ENCODE assay signal across 23 cellular contexts in the genomic region with DNA sequence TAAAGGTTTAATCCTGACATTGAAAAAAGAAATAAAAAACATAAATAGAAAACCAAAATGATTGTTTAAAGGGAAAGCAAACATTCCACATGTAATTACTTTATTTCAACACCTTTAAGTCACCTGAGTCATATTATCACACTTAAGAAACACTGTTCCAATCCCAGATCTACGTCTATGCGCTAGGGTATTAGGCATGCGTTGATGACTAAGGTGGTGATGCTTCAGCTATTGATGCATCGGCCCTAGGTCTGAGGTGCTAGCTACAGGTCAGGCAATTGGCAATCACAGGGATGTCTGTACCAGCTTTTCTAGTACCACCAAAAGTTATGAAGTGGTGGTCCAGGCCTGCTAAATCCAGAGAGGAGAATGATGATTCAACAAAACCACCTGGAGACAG.
DNase-seq lines count a peak whose midpoint lies in the region; ATAC-seq, FAIRE-seq and TF ChIP-seq lines count a peak whose summit lies in the region.
"Had no signal": no experiment of that assay in that cellular context is flagged by ENCODE, and none has a peak within 500 bp of the region (broad histone marks: within the 10 kb centered on the region; RNA-seq: fewer than 3 reads in every experiment).

No MANE protein-coding gene starts in this region.

- TF ChIP-seq POLR2A in K562 (conservative IDR thresholded peaks at IDR 0.05) = no peak

- no peak overlapping the region for H3K27ac ChIP-seq in RWPE1
- H3K27ac ChIP-seq in K562 (ENCODE audit: extremely low read depth, low read depth, low read length) = no peak overlapping the region
- H3K27ac ChIP-seq in small intestine (ENCODE audit: low read depth in 1 of 2, low read length in 1 of 2) = no peak overlapping the region
- H3K27ac ChIP-seq: BLaER1 had no signal

- 32% methylated on average over 4 of the region's 4 CpGs for WGBS in K562 (ENCODE audit: insufficient coverage, low coverage, missing lambda C conversion rate)
- WGBS in small intestine, 3 donors = 91 to 97% (median 95%) methylated on average over 4 of the region's 4 CpGs

- H3K27me3 ChIP-seq in K562 (ENCODE audit: control insufficient read depth in 2 of 2, insufficient read depth in 2 of 2, low read length in 2 of 2) = no peaks in the 10 kb centered on the region
- H3K27me3 ChIP-seq in small intestine (ENCODE audit: control insufficient read depth in 2 of 2, insufficient read depth in 2 of 2, low read length in 2 of 2) = no peaks in the 10 kb centered on the region
- H3K27me3 ChIP-seq: BE2C, BLaER1 had no signal

- no peaks in the 10 kb centered on the region for H3K79me2 ChIP-seq in K562 (ENCODE audit: control insufficient read depth, insufficient read depth, low read length)

- no peaks in the 10 kb centered on the region for H3K4me1 ChIP-seq in K562 (replicated peaks in 1 of 2; ENCODE audit: control insufficient read depth in 2 of 2, insufficient read depth in 2 of 2, low read length in 2 of 2)
- H3K4me1 ChIP-seq in small intestine (ENCODE audit: control insufficient read depth in 2 of 2, insufficient read depth in 1 of 2, low read depth in 1 of 2, low read length in 1 of 2) = no peaks in the 10 kb centered on the region
- H3K4me1 ChIP-seq: BE2C, BLaER1 had no signal

- no peak for DNase-seq in D721Med (ENCODE audit: insufficient read length, low spot score)
- DNase-seq in RWPE1 (ENCODE audit: low spot score) = peak; percentile 57
- no peak for DNase-seq in K562 (ENCODE audit: extremely low read depth in 1 of 4, low spot score in 3 of 4)
- peak; percentile 83 for DNase-seq in epithelial cell of esophagus (ENCODE audit: low read depth)
- no peak for DNase-seq in small intestine
- no peak for DNase-seq in KG1 (lab: John Stamatoyannopoulos, UW)
- DNase-seq: 8988T; ACHN; BE2C; C1 segment of cervical spinal cord; CD4-positive, alpha-beta memory T cell; CD4-positive, CD25-positive, alpha-beta regulatory T cell; CD8-positive, alpha-beta memory T cell; COR-L47; DMS79 treated with DMSO at 0.1 percent for 48 hours; GF-D8 had no signal

- no peak overlapping the region for H2AFZ ChIP-seq in K562 (ENCODE audit: low read depth, low read length)

- H3K36me3 ChIP-seq in K562 (ENCODE audit: control insufficient read depth, insufficient read depth, low read length) (no peaks in the 10 kb centered on the region; the same call in 2 of the 3 replicates), small intestine (ENCODE audit: control insufficient read depth in 2 of 2, insufficient read depth in 2 of 2, low read length in 2 of 2) (peaks cover 0 to 2% of the 10 kb centered on the region in 2 donors)
- H3K36me3 ChIP-seq: BLaER1 had no signal

- no peak for TF ChIP-seq RAD21 in K562 (CRISPR knock-in tag; conservative IDR thresholded peaks at IDR 0.05 in 1 of 2, IDR thresholded peaks at IDR 0.05 in 1 of 2)

- CTCF ChIA-PET in RWPE1 (lab: Yijun Ruan, JAX) (interaction anchor here (0.6 kb wide), 3 partner anchors 44 to 983 kb away, joined by 3 to 4 read pairs (median 3); no protein-coding TSS in a partner anchor), K562 (lab: Yijun Ruan, JAX; ENCODE audit: low intra/inter-chr PET ratio) (no interaction called here)

- ATAC-seq in K562 = no peak
- ATAC-seq in GM21423 (IDR thresholded peaks at IDR 0.05; ENCODE audit: unreplicated experiment) = no peak
- ATAC-seq in GM18517 (IDR thresholded peaks at IDR 0.05; ENCODE audit: unreplicated experiment) = no peak

- in situ Hi-C loops in K562 (cut with MboI) = no loop called here

- intact Hi-C loops in K562 (cut with micrococcal nuclease) = no loop called here

- H3K4me3 ChIP-seq in K562 (no peak overlapping the region), epithelial cell of esophagus (ENCODE audit: low read length) (no peak overlapping the region), small intestine (ENCODE audit: low read depth in 1 of 2, low read length in 2 of 2) (no peak overlapping the region)
- H3K4me3 ChIP-seq: BLaER1 had no signal

- FAIRE-seq in D721Med (lab: Jason Lieb, UNC) (peak; percentile 56), K562 (lab: Jason Lieb, UNC) (no peak), small intestine (lab: Jason Lieb, UNC) (no peak)
- FAIRE-seq: A204.1, G401.6, GM12891, GM19239 had no signal

- no TSS peak for BruUV-seq in K562 (replicated peaks; lab: Mats Ljungman, UMichigan)

- H3K9me3 ChIP-seq in K562 (replicated peaks; ENCODE audit: control insufficient read depth, insufficient read depth, low read depth, low read length) = no peaks in the 10 kb centered on the region
- no peaks in the 10 kb centered on the region for H3K9me3 ChIP-seq in small intestine (ENCODE audit: control insufficient read depth, low read depth)
- H3K9me3 ChIP-seq: BE2C, BLaER1 had no signal

- H3K9ac ChIP-seq in K562 (ENCODE audit: insufficient read depth in 1 of 2, low read depth in 2 of 2, low read length in 2 of 2) = no peak overlapping the region
- H3K9ac ChIP-seq: BLaER1 had no signal

- H3K4me2 ChIP-seq in K562 (ENCODE audit: insufficient read depth, low read length) = no peak overlapping the region
- H3K4me2 ChIP-seq: BLaER1 had no signal

- H4K20me1 ChIP-seq in K562 (replicated peaks; ENCODE audit: control insufficient read depth, insufficient read depth, low read length) = no peaks in the 10 kb centered on the region
- H4K20me1 ChIP-seq: BLaER1 had no signal

- TF ChIP-seq CTCF in D721Med (IDR thresholded peaks at IDR 0.05; ENCODE audit: insufficient read depth, missing control alignments) (no peak), RWPE1 (conservative IDR thresholded peaks at IDR 0.05; ENCODE audit: low read depth) (no peak), K562 (IDR thresholded peaks at IDR 0.05 in 2 of 3, conservative IDR thresholded peaks at IDR 0.05 in 1 of 3; ENCODE audit: insufficient read depth in 2 of 3, low read depth in 1 of 3, low read length in 3 of 3) (no peak), epithelial cell of esophagus (IDR thresholded peaks at IDR 0.05; ENCODE audit: insufficient read depth, low read depth, low read length, missing control alignments) (no peak)

- no peaks in the 10 kb centered on the region for H3K9me1 ChIP-seq in K562 (ENCODE audit: control insufficient read depth, insufficient read depth, low read length)

- POLR2A ChIA-PET in RWPE1 (lab: Yijun Ruan, JAX; ENCODE audit: low non-redundant PET) = no interaction called here
- POLR2A ChIA-PET in K562 (lab: Yijun Ruan, JAX) = interaction anchor here (0.7 to 1.2 kb wide), 3 partner anchors 11 to 97 kb away, joined by 3 read pairs; partner anchors contain the start of gene BCLAF1

- no peak for TF ChIP-seq EP300 in K562 (IDR thresholded peaks at IDR 0.05; ENCODE audit: low read length)

TF ChIP-seq in K562, 482 proteins besides CTCF, POLR2A, EP300 and RAD21:
- no peak for TF ChIP-seq ZNF134 (CRISPR knock-in tag; conservative IDR thresholded peaks at IDR 0.05)
- TF ChIP-seq ZNF316 (IDR thresholded peaks at IDR 0.05) = peak; percentile 35; the same call in 1 of the 2 replicates

Comparison
In these comparisons a context has a peak if more than half of its experiments do, and no peak if none do; other contexts are left out.
1. DNase-seq: peak in RWPE1 (single experiment) and epithelial cell of esophagus (single experiment); none in D721Med (single experiment), K562 (0 of 4), small intestine (single experiment) and KG1 (single experiment).